ENCODE assay signal across 2 cellular contexts in genomic region chr7:22632674-22633073, GRCh38.
TF ChIP-seq lines count a peak whose summit lies in the region.

No MANE protein-coding gene starts in this region.

TF ChIP-seq in IMR-90, 13 proteins besides CTCF, POLR2A, EP300 and RAD21 (continued from another document):
- no peak for TF ChIP-seq CHD1 (IDR thresholded peaks at IDR 0.05; ENCODE audit: low read depth, low read length)
- TF ChIP-seq FOS (IDR thresholded peaks at IDR 0.05; ENCODE audit: low read depth, low read length) = no peak
- no peak for TF ChIP-seq MXI1 (IDR thresholded peaks at IDR 0.05; ENCODE audit: borderline replicate concordance, low read depth, low read length)
- TF ChIP-seq RFX5 (IDR thresholded peaks at IDR 0.05; ENCODE audit: low read depth, low read length) = no peak
- no peak for TF ChIP-seq MAFK (IDR thresholded peaks at IDR 0.05; ENCODE audit: low read depth, low read length)
- no peak for TF ChIP-seq BHLHE40 (IDR thresholded peaks at IDR 0.05; ENCODE audit: low read depth, low read length)
- no peak for TF ChIP-seq MAZ (IDR thresholded peaks at IDR 0.05; ENCODE audit: borderline replicate concordance, low read depth, low read length)
- TF ChIP-seq ELK1 (IDR thresholded peaks at IDR 0.05; ENCODE audit: borderline replicate concordance, low read depth, low read length) = no peak
- TF ChIP-seq SMC3 (IDR thresholded peaks at IDR 0.05; ENCODE audit: low read depth, low read length) = no peak
- no peak for TF ChIP-seq USF2 (IDR thresholded peaks at IDR 0.05; ENCODE audit: low read depth, low read length)
- TF ChIP-seq RCOR1 (IDR thresholded peaks at IDR 0.05; ENCODE audit: insufficient replicate concordance, low read length) = no peak

TF ChIP-seq in K562, 482 proteins besides CTCF, POLR2A, EP300 and RAD21 (continued from another document):
- no peak for TF ChIP-seq PRDM10 (IDR thresholded peaks at IDR 0.05; ENCODE audit: partially characterized antibody)
- TF ChIP-seq CBFA2T3 (IDR thresholded peaks at IDR 0.05) = peak; percentile 44; the same call in 1 of the 2 replicates
- no peak for TF ChIP-seq TFAM (CRISPR knock-in tag; conservative IDR thresholded peaks at IDR 0.05)
- TF ChIP-seq CREB3L1 (IDR thresholded peaks at IDR 0.05; ENCODE audit: borderline replicate concordance, low read depth) = no peak
- TF ChIP-seq ZNF175 (CRISPR knock-in tag; IDR thresholded peaks at IDR 0.05; ENCODE audit: low read depth) = no peak
- TF ChIP-seq RERE (CRISPR knock-in tag; IDR thresholded peaks at IDR 0.05; ENCODE audit: borderline replicate concordance) = no peak
- no peak for TF ChIP-seq BHLHE40 (IDR thresholded peaks at IDR 0.05; ENCODE audit: low read length)
- TF ChIP-seq CTCFL (IDR thresholded peaks at IDR 0.05; ENCODE audit: borderline replicate concordance, insufficient read depth, low read depth, low read length, poor library complexity, severe bottlenecking) = no peak
- TF ChIP-seq THAP12 (CRISPR knock-in tag; IDR thresholded peaks at IDR 0.05) = no peak
- TF ChIP-seq HDAC1 (IDR thresholded peaks at IDR 0.05) = no peak
- TF ChIP-seq ARID1B (IDR thresholded peaks at IDR 0.05) = peak; percentile 48; the same call in 1 of the 2 replicates
- no peak for TF ChIP-seq ATF2 (CRISPR knock-in tag; IDR thresholded peaks at IDR 0.05)
- TF ChIP-seq DPF2 (IDR thresholded peaks at IDR 0.05) = 0 out of 2 replicates have a peak, but pooled peaks have one; percentile 36
